Comparison of ENCODE assay signal across 20 cellular contexts in genomic region chr15:20501512-20502222, GRCh38. TPM values are rescaled to one million over a fixed set of nuclear protein-coding genes. Genes with fewer than 3 reads are reported as not detected.
"Had no signal": no experiment of that assay in that cellular context is flagged by ENCODE, and none has a peak within 500 bp of the region (broad histone marks: within the 10 kb centered on the region; RNA-seq: fewer than 3 reads in every experiment).

No MANE protein-coding gene starts in this region.

RNA-seq across cellular contexts. Expression of gene GOLGA6L6, which starts 39.9 kb away (rescaled TPM):
- total RNA-seq: activated naive CD4-positive, alpha-beta T cell treated with anti-CD3 and anti-CD28 coated beads for 36 hours; activated naive CD4-positive, alpha-beta T cell treated with anti-CD3 and anti-CD28 coated beads, Interleukin-2, amount 50 U/mL, for 72 hours; activated naive CD8-positive, alpha-beta T cell treated with anti-CD3 and anti-CD28 coated beads for 36 hours; activated naive CD8-positive, alpha-beta T cell treated with anti-CD3 and anti-CD28 coated beads, Interleukin-2, amount 10 ng/mL, durations not matched to agents 7 days and 5 days; activated T-cell treated with anti-CD3 and anti-CD28 coated beads, Interleukin-2, amount 50 U/mL, for 4 hours; activated T-cell treated with anti-CD3 and anti-CD28 coated beads, Interleukin-2, amount 50 U/mL, for 72 hours; activated T-helper 1 cell treated with anti-CD3 and anti-CD28 coated beads, Interleukin-12 subunit alpha, Interleukin-12 subunit beta, Interleukin-2, Interleukin-4 antibody, amounts not matched to agents 30 ng/mL and 10 ng/mL and 1 ng/mL, durations not matched to agents 14 hours and 24 hours and 36 hours; activated T-helper 17 cell treated with anti-CD3 and anti-CD28 coated beads, Interleukin-2, amount 50 U/mL, for 72 hours; activated T-helper 2 cell treated with anti-CD3 and anti-CD28 coated beads, Interferon-gamma antibody, Interleukin-2, Interleukin-4, amounts not matched to agents 10 μg/mL and 5 μg/mL and 100 μg/mL, durations not matched to agents 14 hours and 24 hours and 36 hours; adrenal gland; aorta; ascending aorta; astrocyte; body of pancreas; breast epithelium; bronchial epithelial cell; cardiac muscle cell; cardiac septum; cerebellum; chondrocyte had no signal
